8 cellular contexts compared by ENCODE assay signal in genomic region chr1:202852163-202852904, GRCh38. TPM values are rescaled to one million over a fixed set of nuclear protein-coding genes. Genes with fewer than 3 reads are reported as not detected.
DNase-seq lines count a peak whose midpoint lies in the region; ATAC-seq and TF ChIP-seq lines count a peak whose summit lies in the region.

No MANE protein-coding gene starts in this region.

- H3K4me1 ChIP-seq in colonic mucosa: no peaks in the 10 kb centered on the region

- no peak overlapping the region for H3K27ac ChIP-seq in colonic mucosa

- in situ Hi-C loops in SK-MEL-5 (cut with HindIII; ENCODE audit: low pct_unique_long_range_greater_than_20kb, low sequenced_read_pairs): no loop called here

- no peaks in the 10 kb centered on the region for H3K27me3 Mint-ChIP-seq in nephron progenitor cell (ENCODE audit: low read depth, poor library complexity)

- DNase-seq in D341Med (ENCODE audit: low spot score) (peak; percentile 79), HFF-Myc (ENCODE audit: extremely low read depth, low read depth) (peak; percentile 42), SK-MEL-5 (ENCODE audit: low read depth, low spot score) (peak; percentile 91), colonic mucosa (peak; percentile 46), nephron progenitor cell (peak; percentile 39), omental fat pad (ENCODE audit: low spot score) (no peak), DMS153 treated with DMSO at 0.1 percent for 48 hours (lab: John Stamatoyannopoulos, UW; ENCODE audit: unreplicated experiment) (no peak)

- H3K9me3 Mint-ChIP-seq in nephron progenitor cell: no peaks in the 10 kb centered on the region

- H3K9me3 ChIP-seq in colonic mucosa: no peaks in the 10 kb centered on the region

- no peaks in the 10 kb centered on the region for H3K27me3 ChIP-seq in colonic mucosa

- peak; percentile 70 for TF ChIP-seq CTCF in HFF-Myc (IDR thresholded peaks at IDR 0.05; ENCODE audit: low read depth, low read length, missing control alignments)
- TF ChIP-seq CTCF in colonic mucosa (IDR thresholded peaks at IDR 0.05): peak; percentile 41
- peak; percentile 55 for TF ChIP-seq CTCF in nephron progenitor cell (IDR thresholded peaks at IDR 0.05)
- TF ChIP-seq CTCF in omental fat pad (IDR thresholded peaks at IDR 0.05): no peak

- no peak overlapping the region for H3K27ac Mint-ChIP-seq in nephron progenitor cell

- H3K36me3 Mint-ChIP-seq in nephron progenitor cell (ENCODE audit: low read depth): peaks cover 42% of the 10 kb centered on the region

- no peaks in the 10 kb centered on the region for H3K36me3 ChIP-seq in colonic mucosa

- no peak overlapping the region for H3K9ac ChIP-seq in colonic mucosa (ENCODE audit: low read depth in 2 of 2, low read length in 2 of 2)

- intact Hi-C loops in colonic mucosa (cut with DNase I): no loop called here

- no peak overlapping the region for H3K4me3 ChIP-seq in HFF-Myc (replicated peaks; ENCODE audit: low read depth, low read length)
- H3K4me3 ChIP-seq in colonic mucosa: no peak overlapping the region

- ATAC-seq in omental fat pad (ENCODE audit: low FRiP score): no peak
- no peak for ATAC-seq in GM21529 (IDR thresholded peaks at IDR 0.05; ENCODE audit: unreplicated experiment)

- no peak overlapping the region for H3K4me3 Mint-ChIP-seq in nephron progenitor cell

- no peaks in the 10 kb centered on the region for H3K4me1 Mint-ChIP-seq in nephron progenitor cell

RNA-seq across cellular contexts. Expression of gene RABIF, which starts 36.6 kb away (rescaled TPM):
- total RNA-seq in SK-MEL-5 (2014; rRNA removed; shearing (Covaris generic)): 6.6 and 7.7 TPM in 2 replicates
- polyA plus RNA-seq in SK-MEL-5 (2015; cell fraction: cytosol; rRNA removed): 7.9 and 10.1 TPM in 2 replicates
- 5.8 and 8.2 TPM in 2 replicates for polyA plus RNA-seq in SK-MEL-5 (2015; cell fraction: nucleus; rRNA removed)
- total RNA-seq in colonic mucosa: 10 to 100 TPM; 11.9 to 12.0 TPM
- total RNA-seq in omental fat pad: 1 to 10 TPM; 4.6 to 7.4 (median 5.3) TPM

RNA-seq across cellular contexts. Expression of gene PCAT6, which starts 41.6 kb away (rescaled TPM):
- total RNA-seq in SK-MEL-5 (2014; rRNA removed; shearing (Covaris generic)): 1.2 TPM in 1 of 2 replicates, not detected in the other
- polyA plus RNA-seq in SK-MEL-5 (2015; cell fraction: cytosol; rRNA removed): 2.7 and 4.0 TPM in 2 replicates
- 1.8 and 1.9 TPM in 2 replicates for polyA plus RNA-seq in SK-MEL-5 (2015; cell fraction: nucleus; rRNA removed)
- total RNA-seq in colonic mucosa: 1 to 10 TPM in 1 of 2 donors, under 1 TPM in 1; 0.74 to 2.1 TPM
- not detected for total RNA-seq in omental fat pad

RNA-seq across cellular contexts. Expression of gene KDM5B, which starts 44.1 kb away (rescaled TPM):
- 49.8 and 57.3 TPM in 2 replicates for total RNA-seq in SK-MEL-5 (2014; rRNA removed; shearing (Covaris generic))
- polyA plus RNA-seq in SK-MEL-5 (2015; cell fraction: cytosol; rRNA removed): 24.2 and 32.4 TPM in 2 replicates
- polyA plus RNA-seq in SK-MEL-5 (2015; cell fraction: nucleus; rRNA removed): 80.5 and 87.4 TPM in 2 replicates
- total RNA-seq in colonic mucosa (10 to 100 TPM; 70.1 to 93.4 TPM), omental fat pad (10 to 100 TPM; 40.8 to 69.7 (median 45.7) TPM)

Comparison
In these comparisons a context has a peak if more than half of its experiments do, and no peak if none do; other contexts are left out.
1. DNase-seq: peak in D341Med (single experiment), HFF-Myc (single experiment), SK-MEL-5 (single experiment), colonic mucosa (single experiment) and nephron progenitor cell (single experiment); none in omental fat pad (single experiment) and DMS153 treated with DMSO at 0.1 percent for 48 hours (single experiment).
2. CTCF ChIP-seq: peak in HFF-Myc (single experiment), colonic mucosa (single experiment) and nephron progenitor cell (single experiment); none in omental fat pad (0 of 3).